In genomic region chr2:27069961-27070618, GRCh38 we compare ENCODE assay signal across 11 cellular contexts. TPM values are rescaled to one million over a fixed set of nuclear protein-coding genes. Genes with fewer than 3 reads are reported as not detected.
DNase-seq lines count a peak whose midpoint lies in the region; ATAC-seq and TF ChIP-seq lines count a peak whose summit lies in the region.
"Had no signal": no experiment of that assay in that cellular context is flagged by ENCODE, and none has a peak within 500 bp of the region (broad histone marks: within the 10 kb centered on the region; RNA-seq: fewer than 3 reads in every experiment).

No MANE protein-coding gene starts in this region.

- no peak overlapping the region for H2AK5ac ChIP-seq in mesendoderm (ENCODE audit: low read length)

- no peaks in the 10 kb centered on the region for H3K27me3 ChIP-seq in mesendoderm (ENCODE audit: insufficient read depth, low read length, poor library complexity)
- no peaks in the 10 kb centered on the region for H3K27me3 ChIP-seq in uterus
- H3K27me3 ChIP-seq: Peyer's patch had no signal

- H3K9me3 ChIP-seq in uterus = no peaks in the 10 kb centered on the region
- H3K9me3 ChIP-seq: Peyer's patch had no signal

- H3K36me3 Mint-ChIP-seq in brain = peaks cover 48% of the 10 kb centered on the region

- H3K4me1 ChIP-seq in mesendoderm (ENCODE audit: control insufficient read depth, low read depth, low read length) (peaks cover 2% of the 10 kb centered on the region), uterus (peaks cover 5 to 10% of the 10 kb centered on the region in 2 donors)

- DNase-seq in left cardiac atrium = peak; percentile 9
- DNase-seq in cardiac septum (ENCODE audit: low spot score) = no peak
- DNase-seq in mesendoderm = no peak
- DNase-seq in uterus = no peak
- no peak for DNase-seq in central memory CD4-positive, alpha-beta T cell
- no peak for DNase-seq in OCI-M2 (lab: John Stamatoyannopoulos, UW; ENCODE audit: unreplicated experiment)
- DNase-seq: effector CD4-positive, alpha-beta T cell; stimulated activated CD4-positive, alpha-beta T cell treated with anti-CD3 and anti-CD28 coated beads, Interleukin-1b, Interleukin-23, amount 100 ng/mL, for 48 hours had no signal

- H3K4ac ChIP-seq in mesendoderm (ENCODE audit: low read depth, low read length) = no peak overlapping the region

- H3K4me3 ChIP-seq in mesendoderm (ENCODE audit: low read length) (no peak overlapping the region), uterus (peak overlapping the region in 1 of 2 donors; percentile 97)

- no peak overlapping the region for H2BK15ac ChIP-seq in mesendoderm (replicated peaks; ENCODE audit: low read depth)

- peaks cover 24% of the 10 kb centered on the region for H3K79me1 ChIP-seq in mesendoderm (ENCODE audit: low read length)

- intact Hi-C loops in left cardiac atrium (cut with DNase I) (loop anchor here in 1 of 2 donors (2.0 kb wide), 1 partner anchor 19 kb away; the partner anchor contains the start of gene AGBL5), cardiac septum (cut with DNase I) (loop anchor here (5.0 kb wide), 1 partner anchor 38 kb away; the partner anchor contains the start of gene TMEM214), uterus (cut with DNase I; ENCODE audit: low total_unique reads) (no loop called here)

- H3K4me2 ChIP-seq in mesendoderm (ENCODE audit: low read length) = peak overlapping the region; percentile 97

- H3K23ac ChIP-seq in mesendoderm (ENCODE audit: low read length) = no peak overlapping the region

- H3K27me3 Mint-ChIP-seq in brain = peaks cover 9% of the 10 kb centered on the region

- no peak overlapping the region for H4K8ac ChIP-seq in mesendoderm (ENCODE audit: low read depth, low read length)

- H3K9ac ChIP-seq in mesendoderm (ENCODE audit: low read length) = peak overlapping the region; percentile 88

- TF ChIP-seq CTCF in brain (conservative IDR thresholded peaks at IDR 0.05) (no peak), uterus (IDR thresholded peaks at IDR 0.05) (no peak)

- peak overlapping the region; percentile 95 for H3K56ac ChIP-seq in mesendoderm (ENCODE audit: low read length)

- H3K27ac ChIP-seq in mesendoderm (ENCODE audit: low read depth, low read length) (no peak overlapping the region), uterus (peak overlapping the region; percentile 95 to 98)

- H3K4me3 Mint-ChIP-seq in brain = peak overlapping the region; percentile 97 to 99 (median 98)

- no peak overlapping the region for H4K5ac ChIP-seq in mesendoderm (ENCODE audit: low read length)

- peaks cover 17% of the 10 kb centered on the region for H3K79me2 ChIP-seq in mesendoderm (ENCODE audit: control insufficient read depth, insufficient read depth, low read length)

- ATAC-seq in left cardiac atrium (no peak), GM19452 (IDR thresholded peaks at IDR 0.05; ENCODE audit: unreplicated experiment) (no peak)

- no peak overlapping the region for H2BK5ac ChIP-seq in mesendoderm (ENCODE audit: low read length)

- WGBS in mesendoderm (ENCODE audit: extremely low coverage, insufficient coverage, low lambda C conversion rate) = no CpG with 5 or more reads among the region's 8 CpGs

- no peak overlapping the region for H2BK120ac ChIP-seq in mesendoderm (ENCODE audit: low read depth, low read length)

- H3K27ac Mint-ChIP-seq in brain = peak overlapping the region; percentile 97 to 99 (median 97)

- peaks cover 4% of the 10 kb centered on the region for H3K36me3 ChIP-seq in mesendoderm (ENCODE audit: control insufficient read depth, insufficient read depth, low read length)
- no peaks in the 10 kb centered on the region for H3K36me3 ChIP-seq in uterus

- no peak for TF ChIP-seq POLR2A in uterus (IDR thresholded peaks at IDR 0.05)

- H3K4me1 Mint-ChIP-seq in brain = peaks cover 65% of the 10 kb centered on the region

- H3K18ac ChIP-seq in mesendoderm (ENCODE audit: low read length) = no peak overlapping the region

- H3K9me3 Mint-ChIP-seq in brain = peaks cover 0 to 6% (median 0%) of the 10 kb centered on the region in 5 experiments

RNA-seq across cellular contexts. Expression of gene OST4, which starts 1.4 kb away (rescaled TPM):
- total RNA-seq in left cardiac atrium (100 to 1,000 TPM; 364 to 404 TPM), cardiac septum (339 TPM), uterus (100 to 1,000 TPM in 3 of 4 donors, 10 to 100 TPM in 1; 76.3 to 387 (median 237) TPM)
- 361 TPM for polyA plus RNA-seq in brain (ENCODE audit: insufficient read depth, low read depth, low replicate concordance)
- 795 TPM for polyA plus RNA-seq in mesendoderm (2013, experiment 1 of 2)
- 787 TPM for polyA plus RNA-seq in mesendoderm (2013, experiment 2 of 2)

RNA-seq across cellular contexts. Expression of gene EMILIN1, which starts 8.3 kb away (rescaled TPM):
- 10 to 100 TPM; 41.1 to 46.6 TPM for total RNA-seq in left cardiac atrium
- 21.0 TPM for total RNA-seq in cardiac septum
- polyA plus RNA-seq in brain (ENCODE audit: insufficient read depth, low read depth, low replicate concordance) = 6.2 TPM
- polyA plus RNA-seq in mesendoderm (2013, experiment 1 of 2) = 3.4 TPM
- polyA plus RNA-seq in mesendoderm (2013, experiment 2 of 2) = 3.3 TPM
- 100 to 1,000 TPM; 107 to 377 (median 224) TPM for total RNA-seq in uterus

RNA-seq across cellular contexts. Expression of gene KHK, which starts 16.5 kb away (rescaled TPM):
- total RNA-seq in left cardiac atrium (1 to 10 TPM; 3.0 to 4.3 TPM), cardiac septum (1.1 TPM), uterus (10 to 100 TPM in 1 of 4 donors, 1 to 10 TPM in 3; 1.0 to 21.6 (median 5.4) TPM)
- 9.2 TPM for polyA plus RNA-seq in brain (ENCODE audit: insufficient read depth, low read depth, low replicate concordance)
- polyA plus RNA-seq in mesendoderm (2013, experiment 1 of 2) = 2.0 TPM
- polyA plus RNA-seq in mesendoderm (2013, experiment 2 of 2) = 2.3 TPM

RNA-seq across cellular contexts. Expression of gene AGBL5, which starts 18.6 kb away (rescaled TPM):
- total RNA-seq in left cardiac atrium (10 to 100 TPM in 1 of 2 donors, 1 to 10 TPM in 1; 8.4 to 12.0 TPM), cardiac septum (11.7 TPM), uterus (10 to 100 TPM in 2 of 4 donors, 1 to 10 TPM in 1, under 1 TPM in 1; 0.77 to 26.2 (median 10.8) TPM)
- polyA plus RNA-seq in brain (ENCODE audit: insufficient read depth, low read depth, low replicate concordance) = 70.8 TPM
- 24.5 TPM for polyA plus RNA-seq in mesendoderm (2013, experiment 1 of 2)
- polyA plus RNA-seq in mesendoderm (2013, experiment 2 of 2) = 24.9 TPM

RNA-seq across cellular contexts. Expression of gene TMEM214, which starts 37.3 kb away (rescaled TPM):
- total RNA-seq in left cardiac atrium = 10 to 100 TPM; 39.1 to 66.5 TPM
- total RNA-seq in cardiac septum = 40.3 TPM
- 42.2 TPM for polyA plus RNA-seq in brain (ENCODE audit: insufficient read depth, low read depth, low replicate concordance)
- polyA plus RNA-seq in mesendoderm (2013, experiment 1 of 2) = 33.1 TPM
- 33.0 TPM for polyA plus RNA-seq in mesendoderm (2013, experiment 2 of 2)
- 10 to 100 TPM; 16.1 to 96.2 (median 66.5) TPM for total RNA-seq in uterus
